In the genomic region with DNA sequence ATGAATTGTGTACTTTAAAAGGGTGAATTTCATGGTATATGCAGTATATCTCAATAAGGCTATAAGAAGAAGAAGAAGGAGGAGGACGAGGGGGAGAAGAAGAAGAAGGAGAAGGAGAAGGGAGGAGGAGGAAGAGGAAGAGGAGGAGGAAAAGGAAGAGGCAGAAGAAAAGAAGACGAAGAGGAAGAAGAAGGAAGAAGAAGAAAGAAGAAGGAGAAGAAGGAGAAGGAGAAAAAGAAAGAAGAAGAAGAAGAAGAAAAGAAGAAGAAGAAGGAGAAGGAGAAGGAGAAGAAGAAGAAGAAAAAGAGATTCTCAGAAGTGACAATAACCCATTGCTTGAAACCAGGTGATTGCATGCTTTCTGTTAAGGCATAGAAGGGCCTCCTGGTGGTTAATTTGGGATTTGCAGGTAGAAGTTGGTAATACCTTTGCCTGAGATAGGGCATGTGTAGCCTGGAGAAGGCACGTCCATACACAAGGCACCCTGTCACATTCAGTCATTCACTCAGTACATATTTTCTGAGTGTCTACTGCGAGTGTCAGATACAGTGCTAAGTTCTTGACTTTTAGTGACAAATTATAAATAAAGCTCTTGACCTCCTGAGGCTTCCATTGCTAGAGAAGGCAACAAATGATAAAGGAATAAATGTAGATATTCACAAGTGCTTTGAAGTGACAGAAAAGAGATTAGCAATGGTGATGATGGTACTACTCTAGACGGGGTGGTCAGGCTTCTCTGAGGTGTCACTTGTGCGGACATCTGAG, we compare ENCODE assay signal across 9 cellular contexts.
DNase-seq lines count a peak whose midpoint lies in the region; ATAC-seq, FAIRE-seq and TF ChIP-seq lines count a peak whose summit lies in the region.
"Had no signal": no experiment of that assay in that cellular context is flagged by ENCODE, and none has a peak within 500 bp of the region (broad histone marks: within the 10 kb centered on the region; RNA-seq: fewer than 3 reads in every experiment).

No MANE protein-coding gene starts in this region.

- WGBS in endodermal cell (ENCODE audit: insufficient coverage in 1 of 2, insufficient read length in 1 of 2), 2 experiments, result 76 to 87% methylated on average over 5 to 6 of the region's 6 CpGs

- H3K27me3 ChIP-seq in endodermal cell (ENCODE audit: control insufficient read depth, insufficient read depth, low read length, poor library complexity, severe bottlenecking), result no peaks in the 10 kb centered on the region

- H3K4me1 ChIP-seq in endodermal cell (ENCODE audit: control insufficient read depth, insufficient read depth, low read length), result no peaks in the 10 kb centered on the region

- TF ChIP-seq CTCF in endodermal cell (conservative IDR thresholded peaks at IDR 0.05), result peak; percentile 82

- no peaks in the 10 kb centered on the region for H3K36me3 ChIP-seq in endodermal cell (ENCODE audit: control insufficient read depth, insufficient read depth, low read length)

- H3K4me3 ChIP-seq in endodermal cell (ENCODE audit: low read length), result no peak overlapping the region

- H3K9me3 ChIP-seq in endodermal cell (ENCODE audit: control insufficient read depth, low read length), result peaks cover 9% of the 10 kb centered on the region

- H3K4me3 Mint-ChIP-seq in endodermal cell, result no peak overlapping the region

- no peaks in the 10 kb centered on the region for H3K27me3 Mint-ChIP-seq in endodermal cell (ENCODE audit: insufficient read depth)

- H3K27ac ChIP-seq in endodermal cell (ENCODE audit: low read depth, low read length), result no peak overlapping the region

- H3K36me3 Mint-ChIP-seq in endodermal cell (ENCODE audit: low read depth), result no peaks in the 10 kb centered on the region

- DNase-seq in SIG-M5 treated with dmso at 0.1 percent for 504 hours (lab: John Stamatoyannopoulos, UW; ENCODE audit: unreplicated experiment), result peak; percentile 6
- DNase-seq in SIG-M5 (lab: John Stamatoyannopoulos, UW), result no peak
- DNase-seq in NCI-H146 treated with DMSO at 0.1 percent for 48 hours (lab: John Stamatoyannopoulos, UW; ENCODE audit: unreplicated experiment), result peak; percentile 1
- DNase-seq in endodermal cell, result peak; percentile 74
- DNase-seq in activated CD4-positive, CD25-positive, alpha-beta regulatory T cell treated with anti-CD3 and anti-CD28 coated beads, Interleukin-2, amount 50 U/mL, for 72 hours, result no peak
- no peak for DNase-seq in activated gamma-delta T cell treated with Interleukin-2 at 50 U/mL for 16 hours
- no peak for DNase-seq in frontal cortex (ENCODE audit: low spot score in 2 of 2)

- FAIRE-seq in frontal cortex (lab: Jason Lieb, UNC), result no peak
- FAIRE-seq: G401.6 had no signal

- no peaks in the 10 kb centered on the region for H3K4me1 Mint-ChIP-seq in endodermal cell

- ATAC-seq in HG02571 (IDR thresholded peaks at IDR 0.05; ENCODE audit: unreplicated experiment), result peak; percentile 62

- H3K27ac Mint-ChIP-seq in endodermal cell, result no peak overlapping the region

- H3K9ac ChIP-seq in endodermal cell (ENCODE audit: extremely low read depth, low read length, poor library complexity, severe bottlenecking), result no peak overlapping the region

- H3K9me3 Mint-ChIP-seq in endodermal cell, result no peaks in the 10 kb centered on the region

Comparison
In these comparisons a context has a peak if more than half of its experiments do, and no peak if none do; other contexts are left out.
1. DNase-seq: peak in SIG-M5 treated with dmso at 0.1 percent for 504 hours (single experiment), NCI-H146 treated with DMSO at 0.1 percent for 48 hours (single experiment) and endodermal cell (single experiment); none in SIG-M5 (single experiment), activated CD4-positive, CD25-positive, alpha-beta regulatory T cell treated with anti-CD3 and anti-CD28 coated beads, Interleukin-2, amount 50 U/mL, for 72 hours (single experiment), activated gamma-delta T cell treated with Interleukin-2 at 50 U/mL for 16 hours (single experiment) and frontal cortex (0 of 2).